ENCODE assay signal across 18 cellular contexts in genomic region chr2:166238176-166238575, GRCh38.
"Had no signal": no experiment of that assay in that cellular context is flagged by ENCODE, and none has a peak within 500 bp of the region (broad histone marks: within the 10 kb centered on the region; RNA-seq: fewer than 3 reads in every experiment).

No MANE protein-coding gene starts in this region.

- H3K27me3 Mint-ChIP-seq: activated B cell treated with CpG ODN at 0.5 μM for 24 hours; activated naive CD4-positive, alpha-beta T cell treated with anti-CD3 and anti-CD28 coated beads, Interleukin-2, amount 50 U/mL, for 24 hours; naive thymus-derived CD4-positive, alpha-beta T cell; stimulated activated memory B cell treated with anti-CD40 and anti-IgM and Interleukin-4, amounts not matched to agents 10 μg/mL and 1 μg/mL and 100 μg/mL, for 72 hours had no signal

- H3K9me3 Mint-ChIP-seq: activated B cell treated with CpG ODN at 0.5 μM for 24 hours; activated naive CD4-positive, alpha-beta T cell treated with anti-CD3 and anti-CD28 coated beads, Interleukin-2, amount 50 U/mL, for 24 hours; endodermal cell; stimulated activated memory B cell treated with anti-CD40 and anti-IgM and Interleukin-4, amounts not matched to agents 10 μg/mL and 1 μg/mL and 100 μg/mL, for 72 hours; T-helper 2 cell treated with Interferon-gamma antibody and Interleukin-4, amounts not matched to agents 5 μg/mL and 100 μg/mL, for 36 hours had no signal

- DNase-seq: activated B cell treated with CpG ODN at 0.5 μM for 24 hours; activated CD4-positive, alpha-beta T cell treated with anti-CD3 and anti-CD28 coated beads for 48 hours; activated CD8-positive, alpha-beta memory T cell treated with anti-CD3 and anti-CD28 coated beads, Interleukin-2, amount 50 U/mL, for 4 hours; activated CD8-positive, alpha-beta T cell treated with anti-CD3 and anti-CD28 coated beads, Interleukin-2, amount 10 ng/mL, durations not matched to agents 7 days and 5 days; activated effector memory CD4-positive, alpha-beta T cell treated with anti-CD3 and anti-CD28 coated beads, Interleukin-2, amount 50 U/mL, for 16 hours; activated T-cell treated with anti-CD3 and anti-CD28 coated beads, Interleukin-2, amount 50 U/mL, for 48 hours; dorsolateral prefrontal cortex; endodermal cell; foreskin melanocyte; left colon; mammary epithelial cell; naive thymus-derived CD4-positive, alpha-beta T cell; stimulated activated CD4-positive, alpha-beta T cell treated with anti-CD3 and anti-CD28 coated beads, Interleukin-12 subunit alpha, Interleukin-12 subunit beta, amount 100 ng/mL, for 4 hours; stimulated activated CD4-positive, alpha-beta T cell treated with anti-CD3 and anti-CD28 coated beads, Interleukin-2, amount 100 ng/mL, for 24 hours; thyroid gland had no signal

- H3K4me3 Mint-ChIP-seq: activated B cell treated with CpG ODN at 0.5 μM for 24 hours; activated CD8-positive, alpha-beta T cell treated with anti-CD3 and anti-CD28 coated beads, Interleukin-2, amount 10 ng/mL, durations not matched to agents 7 days and 5 days; activated naive CD4-positive, alpha-beta T cell treated with anti-CD3 and anti-CD28 coated beads, Interleukin-2, amount 50 U/mL, for 24 hours; endodermal cell; naive thymus-derived CD4-positive, alpha-beta T cell; stimulated activated memory B cell treated with anti-CD40 and anti-IgM and Interleukin-4, amounts not matched to agents 10 μg/mL and 1 μg/mL and 100 μg/mL, for 72 hours; T-helper 2 cell treated with Interferon-gamma antibody and Interleukin-4, amounts not matched to agents 5 μg/mL and 100 μg/mL, for 36 hours had no signal

- H3K4me3 ChIP-seq: dorsolateral prefrontal cortex, thyroid gland had no signal

- H3K4me1 Mint-ChIP-seq: activated B cell treated with CpG ODN at 0.5 μM for 24 hours; activated naive CD4-positive, alpha-beta T cell treated with anti-CD3 and anti-CD28 coated beads, Interleukin-2, amount 50 U/mL, for 24 hours; endodermal cell; naive thymus-derived CD4-positive, alpha-beta T cell; stimulated activated memory B cell treated with anti-CD40 and anti-IgM and Interleukin-4, amounts not matched to agents 10 μg/mL and 1 μg/mL and 100 μg/mL, for 72 hours had no signal

- H3K27ac Mint-ChIP-seq: activated B cell treated with CpG ODN at 0.5 μM for 24 hours; activated CD8-positive, alpha-beta T cell treated with anti-CD3 and anti-CD28 coated beads, Interleukin-2, amount 10 ng/mL, durations not matched to agents 7 days and 5 days; activated naive CD4-positive, alpha-beta T cell treated with anti-CD3 and anti-CD28 coated beads, Interleukin-2, amount 50 U/mL, for 24 hours; endodermal cell; naive thymus-derived CD4-positive, alpha-beta T cell; stimulated activated memory B cell treated with anti-CD40 and anti-IgM and Interleukin-4, amounts not matched to agents 10 μg/mL and 1 μg/mL and 100 μg/mL, for 72 hours; T-helper 2 cell treated with Interferon-gamma antibody and Interleukin-4, amounts not matched to agents 5 μg/mL and 100 μg/mL, for 36 hours had no signal

- H3K36me3 Mint-ChIP-seq: activated naive CD4-positive, alpha-beta T cell treated with anti-CD3 and anti-CD28 coated beads, Interleukin-2, amount 50 U/mL, for 24 hours; naive thymus-derived CD4-positive, alpha-beta T cell; stimulated activated memory B cell treated with anti-CD40 and anti-IgM and Interleukin-4, amounts not matched to agents 10 μg/mL and 1 μg/mL and 100 μg/mL, for 72 hours had no signal

- ATAC-seq: activated CD8-positive, alpha-beta T cell treated with anti-CD3 and anti-CD28 coated beads, Interleukin-2, amount 10 ng/mL, durations not matched to agents 7 days and 5 days; left colon; naive thymus-derived CD4-positive, alpha-beta T cell; stimulated activated memory B cell treated with anti-CD40 and anti-IgM and Interleukin-4, amounts not matched to agents 10 μg/mL and 1 μg/mL and 100 μg/mL, for 72 hours had no signal
